8 cellular contexts compared by ENCODE assay signal in the genomic region with DNA sequence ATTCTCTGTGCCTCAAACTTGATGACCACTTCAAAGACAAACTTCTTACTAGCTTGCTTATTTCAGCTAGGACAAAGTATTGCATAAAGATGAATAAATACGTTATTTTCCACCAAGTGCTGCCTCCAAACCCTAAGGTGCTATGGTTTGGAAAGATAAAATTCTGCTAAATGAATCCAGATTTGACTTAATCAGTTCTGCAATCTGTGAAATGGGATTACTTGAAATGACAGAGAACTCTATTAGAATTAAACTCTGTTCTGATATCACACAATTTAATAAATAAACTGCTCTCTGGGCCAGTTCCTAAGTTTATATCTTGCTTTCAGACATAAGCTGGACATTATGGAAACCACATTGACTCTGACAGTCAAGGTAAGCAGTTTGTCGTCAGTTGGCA.
"Had no signal": no experiment of that assay in that cellular context is flagged by ENCODE, and none has a peak within 500 bp of the region (broad histone marks: within the 10 kb centered on the region; RNA-seq: fewer than 3 reads in every experiment).

No MANE protein-coding gene starts in this region.

- H3K9ac ChIP-seq: KMS-11 had no signal

- H3K27me3 Mint-ChIP-seq: IgD-negative memory B cell had no signal

- DNase-seq: IMR-90, KBM-7, KG1 had no signal

- H3K4me3 Mint-ChIP-seq: IgD-negative memory B cell had no signal

- H3K4me3 ChIP-seq: K562 had no signal

- H3K4me2 ChIP-seq: KMS-11 had no signal

- H3K27ac ChIP-seq: HL-60, KMS-11 had no signal

- ATAC-seq: HepG2, K562 had no signal
